Comparison of ENCODE assay signal across 16 cellular contexts in the genomic region with DNA sequence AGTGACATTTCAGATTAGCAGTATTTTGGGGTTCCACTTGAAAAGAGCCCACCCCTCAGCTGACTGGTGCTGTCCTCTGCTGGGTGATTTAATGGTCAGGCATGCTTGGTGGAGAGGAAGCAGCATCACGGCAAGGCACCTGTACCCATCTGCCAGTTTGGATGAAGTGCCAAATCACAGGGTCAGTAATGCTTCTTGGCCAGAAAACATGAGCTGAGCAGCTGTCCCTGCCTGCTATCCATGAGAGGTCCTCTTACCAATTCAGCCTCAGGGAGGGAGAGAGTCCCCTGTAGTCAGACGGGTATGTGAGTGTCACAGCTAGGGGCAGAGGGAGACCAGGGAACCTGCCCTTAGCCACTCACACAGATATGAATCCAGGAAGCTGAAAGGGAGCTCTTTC.
"Had no signal": no experiment of that assay in that cellular context is flagged by ENCODE, and none has a peak within 500 bp of the region (broad histone marks: within the 10 kb centered on the region; RNA-seq: fewer than 3 reads in every experiment).

No MANE protein-coding gene starts in this region.

- H3K27ac Mint-ChIP-seq: activated naive CD8-positive, alpha-beta T cell treated with anti-CD3 and anti-CD28 coated beads for 36 hours; endodermal cell; mesothelial cell of epicardium; nephron; T-helper 2 cell treated with Interferon-gamma antibody and Interleukin-4, amounts not matched to agents 5 μg/mL and 100 μg/mL, for 36 hours had no signal

- DNase-seq: activated CD4-positive, alpha-beta T cell treated with anti-CD3 and anti-CD28 coated beads, Interleukin-2, amount 50 U/mL, for 48 hours; activated naive CD8-positive, alpha-beta T cell treated with anti-CD3 and anti-CD28 coated beads for 36 hours; amniotic stem cell; colonic mucosa; foreskin fibroblast; hypothalamus; islet precursor cell; lower lobe of right lung; occipital lobe; stimulated activated naive CD8-positive, alpha-beta T cell treated with anti-CD3 and anti-CD28 coated beads, Interleukin-15, amount 100 ng/mL, for 72 hours; transverse colon; uterus had no signal

- ATAC-seq: lower lobe of right lung; stimulated activated naive CD8-positive, alpha-beta T cell treated with anti-CD3 and anti-CD28 coated beads, Interleukin-15, amount 100 ng/mL, for 72 hours had no signal

- H3K4me3 Mint-ChIP-seq: activated naive CD8-positive, alpha-beta T cell treated with anti-CD3 and anti-CD28 coated beads for 36 hours; endodermal cell; mesothelial cell of epicardium; nephron; stimulated activated naive CD8-positive, alpha-beta T cell treated with anti-CD3 and anti-CD28 coated beads, Interleukin-15, amount 100 ng/mL, for 72 hours; T-helper 2 cell treated with Interferon-gamma antibody and Interleukin-4, amounts not matched to agents 5 μg/mL and 100 μg/mL, for 36 hours had no signal

- H3K9me3 Mint-ChIP-seq: activated naive CD8-positive, alpha-beta T cell treated with anti-CD3 and anti-CD28 coated beads for 36 hours; endodermal cell; nephron; stimulated activated naive CD8-positive, alpha-beta T cell treated with anti-CD3 and anti-CD28 coated beads, Interleukin-15, amount 100 ng/mL, for 72 hours; T-helper 2 cell treated with Interferon-gamma antibody and Interleukin-4, amounts not matched to agents 5 μg/mL and 100 μg/mL, for 36 hours had no signal

- H3K36me3 Mint-ChIP-seq: activated naive CD8-positive, alpha-beta T cell treated with anti-CD3 and anti-CD28 coated beads for 36 hours; mesothelial cell of epicardium had no signal
